ENCODE assay signal across 8 cellular contexts in genomic region chr11:130181295-130182272, GRCh38. TPM values are rescaled to one million over a fixed set of nuclear protein-coding genes. Genes with fewer than 3 reads are reported as not detected.
DNase-seq lines count a peak whose midpoint lies in the region; ATAC-seq, FAIRE-seq and TF ChIP-seq lines count a peak whose summit lies in the region.

No MANE protein-coding gene starts in this region.

- H3K9ac ChIP-seq in GM23248 (no peak overlapping the region), K562 (ENCODE audit: insufficient read depth in 1 of 2, low read depth in 2 of 2, low read length in 2 of 2) (0 out of 4 replicates have a peak overlapping the region, but pooled peaks of 1 of the 2 experiments have one; percentile 69)

- TF ChIP-seq CTCF in AG09319 (IDR thresholded peaks at IDR 0.05; ENCODE audit: low read depth, low read length) = no peak
- TF ChIP-seq CTCF in K562 (IDR thresholded peaks at IDR 0.05 in 2 of 3, conservative IDR thresholded peaks at IDR 0.05 in 1 of 3; ENCODE audit: insufficient read depth in 2 of 3, low read depth in 1 of 3, low read length in 3 of 3) = no peak

- H3K4me2 ChIP-seq in GM23248 (ENCODE audit: unreplicated experiment) = peak overlapping the region; percentile 61
- H3K4me2 ChIP-seq in K562 (ENCODE audit: insufficient read depth, low read length) = no peak overlapping the region

- ATAC-seq in K562 = peak; percentile 63

- POLR2A ChIA-PET in K562 (lab: Yijun Ruan, JAX) = interaction anchor here (1.2 kb wide), 1 partner anchor 45 kb away, joined by 3 read pairs; no protein-coding TSS in a partner anchor

- H3K4me3 Mint-ChIP-seq in activated T-helper 1 cell treated with anti-CD3 and anti-CD28 coated beads, Interleukin-12 subunit alpha, Interleukin-12 subunit beta, Interleukin-2, Interleukin-4 antibody, amounts not matched to agents 30 ng/mL and 10 ng/mL and 1 ng/mL, durations not matched to agents 14 hours and 24 hours and 36 hours = no peak overlapping the region

- no peaks in the 10 kb centered on the region for H3K9me1 ChIP-seq in K562 (ENCODE audit: control insufficient read depth, insufficient read depth, low read length)

- no peak for TF ChIP-seq POLR2A in K562 (conservative IDR thresholded peaks at IDR 0.05)

- no peaks in the 10 kb centered on the region for H3K36me3 ChIP-seq in GM23248 (ENCODE audit: low read depth)
- no peaks in the 10 kb centered on the region for H3K36me3 ChIP-seq in K562 (ENCODE audit: control insufficient read depth, insufficient read depth, low read length)

- peaks cover 9% of the 10 kb centered on the region for H3K4me1 ChIP-seq in GM23248 (ENCODE audit: insufficient read depth)
- peaks cover 0 to 3% of the 10 kb centered on the region in 2 experiments; a peak in 2 of 5 replicates for H3K4me1 ChIP-seq in K562 (replicated peaks in 1 of 2; ENCODE audit: control insufficient read depth in 2 of 2, insufficient read depth in 2 of 2, low read length in 2 of 2)

- no peak for TF ChIP-seq RAD21 in K562 (CRISPR knock-in tag; conservative IDR thresholded peaks at IDR 0.05 in 1 of 2, IDR thresholded peaks at IDR 0.05 in 1 of 2)

- H3K36me3 Mint-ChIP-seq in activated T-helper 1 cell treated with anti-CD3 and anti-CD28 coated beads, Interleukin-12 subunit alpha, Interleukin-12 subunit beta, Interleukin-2, Interleukin-4 antibody, amounts not matched to agents 30 ng/mL and 10 ng/mL and 1 ng/mL, durations not matched to agents 14 hours and 24 hours and 36 hours (ENCODE audit: low read depth) = no peaks in the 10 kb centered on the region

- H3K9me3 Mint-ChIP-seq in activated T-helper 1 cell treated with anti-CD3 and anti-CD28 coated beads, Interleukin-12 subunit alpha, Interleukin-12 subunit beta, Interleukin-2, Interleukin-4 antibody, amounts not matched to agents 30 ng/mL and 10 ng/mL and 1 ng/mL, durations not matched to agents 14 hours and 24 hours and 36 hours = no peaks in the 10 kb centered on the region

- H2AFZ ChIP-seq in GM23248 = no peak overlapping the region
- H2AFZ ChIP-seq in K562 (ENCODE audit: low read depth, low read length) = no peak overlapping the region

- no peaks in the 10 kb centered on the region for H3K9me3 ChIP-seq in GM23248 (ENCODE audit: low read depth)
- no peaks in the 10 kb centered on the region for H3K9me3 ChIP-seq in K562 (replicated peaks; ENCODE audit: control insufficient read depth, insufficient read depth, low read depth, low read length)

- in situ Hi-C loops in GM23248 (cut with MboI) = no loop called here
- in situ Hi-C loops in K562 (cut with MboI) = no loop called here

- FAIRE-seq in K562 (lab: Jason Lieb, UNC) = no peak

- H3K4me1 Mint-ChIP-seq in activated T-helper 1 cell treated with anti-CD3 and anti-CD28 coated beads, Interleukin-12 subunit alpha, Interleukin-12 subunit beta, Interleukin-2, Interleukin-4 antibody, amounts not matched to agents 30 ng/mL and 10 ng/mL and 1 ng/mL, durations not matched to agents 14 hours and 24 hours and 36 hours (ENCODE audit: low read depth) = no peaks in the 10 kb centered on the region

- H3K9me2 ChIP-seq in GM23248 (ENCODE audit: insufficient read depth) = no peaks in the 10 kb centered on the region

- H3K4me3 ChIP-seq in GM23248 (no peak overlapping the region), K562 (no peak overlapping the region)

- CTCF ChIA-PET in K562 (lab: Yijun Ruan, JAX; ENCODE audit: low intra/inter-chr PET ratio) = no interaction called here

- H3K27me3 ChIP-seq in GM23248 (replicated peaks; ENCODE audit: insufficient read depth) (peaks cover 9% of the 10 kb centered on the region), K562 (ENCODE audit: control insufficient read depth in 2 of 2, insufficient read depth in 2 of 2, low read length in 2 of 2) (peaks cover 49 to 63% of the 10 kb centered on the region in 2 experiments)

- BruUV-seq in K562 (replicated peaks; lab: Mats Ljungman, UMichigan) = no TSS peak

- peaks cover 2% of the 10 kb centered on the region for H3K27me3 Mint-ChIP-seq in activated T-helper 1 cell treated with anti-CD3 and anti-CD28 coated beads, Interleukin-12 subunit alpha, Interleukin-12 subunit beta, Interleukin-2, Interleukin-4 antibody, amounts not matched to agents 30 ng/mL and 10 ng/mL and 1 ng/mL, durations not matched to agents 14 hours and 24 hours and 36 hours (ENCODE audit: insufficient read depth)

- peak; percentile 39 for DNase-seq in AG09319 (ENCODE audit: extremely low read depth, low read depth)
- DNase-seq in GM23248 = peak; percentile 95
- peak; percentile 90 for DNase-seq in NCI-H146 (lab: John Stamatoyannopoulos, UW)
- no peak for DNase-seq in K562 (ENCODE audit: extremely low read depth in 1 of 4, low spot score in 3 of 4)
- peak; percentile 21 for DNase-seq in myocyte (ENCODE audit: low read depth)
- DNase-seq in Kasumi-1 (lab: John Stamatoyannopoulos, UW) = no peak
- DNase-seq in activated T-helper 1 cell treated with anti-CD3 and anti-CD28 coated beads, Interleukin-12 subunit alpha, Interleukin-12 subunit beta, Interleukin-2, Interleukin-4 antibody, amounts not matched to agents 30 ng/mL and 10 ng/mL and 1 ng/mL, durations not matched to agents 14 hours and 24 hours and 36 hours (ENCODE audit: low spot score) = no peak
- DNase-seq in SKM-1 treated with dmso at 0.1 percent for 144 hours (lab: John Stamatoyannopoulos, UW; ENCODE audit: unreplicated experiment) = no peak

- H3K27ac ChIP-seq in GM23248 (no peak overlapping the region), K562 (ENCODE audit: extremely low read depth, low read depth, low read length) (no peak overlapping the region)

- TF ChIP-seq EP300 in K562 (IDR thresholded peaks at IDR 0.05; ENCODE audit: low read length) = no peak

- intact Hi-C loops in K562 (cut with micrococcal nuclease) = no loop called here
- intact Hi-C loops in activated T-helper 1 cell treated with anti-CD3 and anti-CD28 coated beads, Interleukin-12 subunit alpha, Interleukin-12 subunit beta, Interleukin-2, Interleukin-4 antibody, amounts not matched to agents 30 ng/mL and 10 ng/mL and 1 ng/mL, durations not matched to agents 14 hours and 24 hours and 36 hours (cut with micrococcal nuclease) = no loop called here

- H3K79me2 ChIP-seq in GM23248 (ENCODE audit: insufficient read depth) = no peaks in the 10 kb centered on the region
- no peaks in the 10 kb centered on the region for H3K79me2 ChIP-seq in K562 (ENCODE audit: control insufficient read depth, insufficient read depth, low read length)

- no peaks in the 10 kb centered on the region for H4K20me1 ChIP-seq in GM23248 (ENCODE audit: insufficient read depth)
- peaks cover 4% of the 10 kb centered on the region; the same call in 1 of the 2 replicates for H4K20me1 ChIP-seq in K562 (replicated peaks; ENCODE audit: control insufficient read depth, insufficient read depth, low read length)

- no peaks in the 10 kb centered on the region; the same call in 1 of the 2 replicates for H3F3A ChIP-seq in GM23248 (ENCODE audit: insufficient read depth)

- 50 to 53% methylated on average over 11 of the region's 11 CpGs for WGBS in GM23248 (ENCODE audit: low coverage in 1 of 2, low lambda C conversion rate in 2 of 2, missing lambda C conversion rate in 2 of 2), 2 experiments
- WGBS in K562 (ENCODE audit: insufficient coverage, low coverage, missing lambda C conversion rate) = 4% methylated on average over 9 of the region's 11 CpGs

- H3K27ac Mint-ChIP-seq in activated T-helper 1 cell treated with anti-CD3 and anti-CD28 coated beads, Interleukin-12 subunit alpha, Interleukin-12 subunit beta, Interleukin-2, Interleukin-4 antibody, amounts not matched to agents 30 ng/mL and 10 ng/mL and 1 ng/mL, durations not matched to agents 14 hours and 24 hours and 36 hours = no peak overlapping the region

TF ChIP-seq in K562, 482 proteins besides CTCF, POLR2A, EP300 and RAD21 (continues in another document):
- TF ChIP-seq C11orf30 (IDR thresholded peaks at IDR 0.05; ENCODE audit: low read depth) (0 out of 2 replicates have a peak, but pooled peaks have one; percentile 22), ZNF263 (CRISPR knock-in tag; IDR thresholded peaks at IDR 0.05; ENCODE audit: borderline replicate concordance) (no peak), ZNF212 (CRISPR knock-in tag; IDR thresholded peaks at IDR 0.05) (no peak), KHSRP (IDR thresholded peaks at IDR 0.05) (no peak), MAZ (CRISPR knock-in tag; conservative IDR thresholded peaks at IDR 0.05 in 1 of 2, IDR thresholded peaks at IDR 0.05 in 1 of 2) (no peak), SIX5 (IDR thresholded peaks at IDR 0.05; ENCODE audit: borderline replicate concordance in 1 of 2, insufficient read depth in 1 of 2, low read depth in 1 of 2, low read length in 2 of 2) (no peak), CEBPB (tag; IDR thresholded peaks at IDR 0.05) (peak; percentile 79), ZNF316 (IDR thresholded peaks at IDR 0.05) (peak; percentile 32; the same call in 1 of the 2 replicates)

RNA-seq across cellular contexts. Expression of gene ST14, which starts 22.0 kb away (rescaled TPM):
- total RNA-seq in GM23248 (2014; rRNA removed; shearing (Covaris generic)) = not detected in 2 replicates
- not detected in 2 replicates for polyA plus RNA-seq in GM23248 (2016; fragmentation: Nextera tagmentation; extraction: Ambion mirVana)
- 0.23 TPM in 1 of 2 replicates, not detected in the other for total RNA-seq in K562 (2011; cell fraction: chromatin; rRNA removed; ENCODE audit: low replicate concordance)
- total RNA-seq in K562 (2011; cell fraction: nucleolus; rRNA removed) = not detected in 2 replicates
- 0.15 TPM in 1 of 2 replicates, not detected in the other for total RNA-seq in K562 (2011; cell fraction: nucleoplasm; rRNA removed)
- total RNA-seq in K562 (2014; rRNA removed) = not detected in 2 replicates
- not detected in 2 replicates for total RNA-seq in K562 (2014; rRNA removed; fragmentation: Illumina TruSeq; extraction: Trizol)
- not detected in 2 replicates for total RNA-seq in K562 (2015; rRNA removed; fragmentation: Illumina TruSeq; extraction: Trizol)
- 0.20 and 0.36 TPM in 2 replicates for total RNA-seq in K562 (2021)
- 0.01 and 0.08 TPM in 2 replicates for polyA plus RNA-seq in K562 (2011; rRNA removed)
- polyA plus RNA-seq in K562 (2011; cell fraction: cytosol; rRNA removed) = 0.01 and 0.13 TPM in 2 replicates
- 0.14 TPM in 1 of 2 replicates, not detected in the other for polyA plus RNA-seq in K562 (2011; cell fraction: nucleus; rRNA removed)
- 0.04 and 0.15 TPM in 2 replicates for polyA plus RNA-seq in K562 (2012)
- not detected in 2 replicates for polyA plus RNA-seq in K562 (2014; fragmentation: Illumina TruSeq; extraction: Trizol)
- not detected for polyA plus RNA-seq in K562 (2014; fragmentation: Nextera tagmentation; extraction: Ambion mirVana)
- not detected in 2 replicates for polyA plus RNA-seq in K562 (2014; rRNA removed)
- polyA minus RNA-seq in K562 (2011; rRNA and poly(A)+ RNA removed) = not detected in 2 replicates
- polyA minus RNA-seq in K562 (2011; cell fraction: cytosol; rRNA and poly(A)+ RNA removed) = not detected in 2 replicates
- 0.27 TPM in 1 of 2 replicates, not detected in the other for polyA minus RNA-seq in K562 (2011; cell fraction: nucleus; rRNA and poly(A)+ RNA removed)
- not detected in 2 replicates for total RNA-seq in myocyte
- not detected for polyA plus RNA-seq in myocyte (2012)
- total RNA-seq in activated T-helper 1 cell treated with anti-CD3 and anti-CD28 coated beads, Interleukin-12 subunit alpha, Interleukin-12 subunit beta, Interleukin-2, Interleukin-4 antibody, amounts not matched to agents 30 ng/mL and 10 ng/mL and 1 ng/mL, durations not matched to agents 14 hours and 24 hours and 36 hours = not detected in 2 replicates

Comparison
In these comparisons a context has a peak if more than half of its experiments do, and no peak if none do; other contexts are left out.
1. DNase-seq: peak in AG09319 (single experiment), GM23248 (single experiment), NCI-H146 (single experiment) and myocyte (single experiment); none in K562 (0 of 4), Kasumi-1 (0 of 2), activated T-helper 1 cell treated with anti-CD3 and anti-CD28 coated beads, Interleukin-12 subunit alpha, Interleukin-12 subunit beta, Interleukin-2, Interleukin-4 antibody, amounts not matched to agents 30 ng/mL and 10 ng/mL and 1 ng/mL, durations not matched to agents 14 hours and 24 hours and 36 hours (single experiment) and SKM-1 treated with dmso at 0.1 percent for 144 hours (single experiment).